Comparison of ENCODE assay signal across 27 cellular contexts in genomic region chr9:118028225-118028624, GRCh38.
"Had no signal": no experiment of that assay in that cellular context is flagged by ENCODE, and none has a peak within 500 bp of the region (broad histone marks: within the 10 kb centered on the region; RNA-seq: fewer than 3 reads in every experiment).

No MANE protein-coding gene starts in this region.

- H3K4me1 ChIP-seq: left ventricle myocardium inferior, prostate gland, stomach, testis, thyroid gland, transverse colon, upper lobe of left lung, vagina had no signal

- H3K9me3 ChIP-seq: ovary, prostate gland, stomach, testis, thyroid gland, transverse colon, upper lobe of left lung, vagina had no signal

- H3K4me3 ChIP-seq: left ventricle myocardium inferior, lung, ovary, prostate gland, skin epidermis, stomach, testis, thyroid gland, transverse colon, upper lobe of left lung, vagina had no signal

- H3K27me3 ChIP-seq: ovary, stomach, testis, thyroid gland, transverse colon, upper lobe of left lung, vagina had no signal

- H3K4me3 Mint-ChIP-seq: immature natural killer cell; mesothelial cell of epicardium; naive B cell; natural killer cell treated with Interleukin-12 subunit alpha and Interleukin-12 subunit beta and Interleukin-15 and Interleukin-18, amount 100 ng/mL, for 72 hours; stimulated activated naive B cell treated with anti-CD40 and anti-IgM and Interleukin-4, amounts not matched to agents 10 μg/mL and 1 μg/mL and 100 μg/mL, for 72 hours had no signal

- ATAC-seq: natural killer cell treated with Interleukin-12 subunit alpha and Interleukin-12 subunit beta and Interleukin-15 and Interleukin-18, amount 100 ng/mL, for 72 hours; right cardiac atrium; sciatic nerve; stimulated activated naive B cell treated with anti-CD40 and anti-IgM and Interleukin-4, amounts not matched to agents 10 μg/mL and 1 μg/mL and 100 μg/mL, for 72 hours; stimulated activated naive CD8-positive, alpha-beta T cell treated with anti-CD3 and anti-CD28 coated beads, Interleukin-15, Interleukin-2, amounts not matched to agents 100 U/mL and 50 U/mL, for 24 hours had no signal

- H3K27ac Mint-ChIP-seq: immature natural killer cell; mesothelial cell of epicardium; natural killer cell treated with Interleukin-12 subunit alpha and Interleukin-12 subunit beta and Interleukin-15 and Interleukin-18, amount 100 ng/mL, for 72 hours; stimulated activated naive B cell treated with anti-CD40 and anti-IgM and Interleukin-4, amounts not matched to agents 10 μg/mL and 1 μg/mL and 100 μg/mL, for 72 hours had no signal

- H3K4me1 Mint-ChIP-seq: immature natural killer cell; mesothelial cell of epicardium; naive B cell; stimulated activated naive B cell treated with anti-CD40 and anti-IgM and Interleukin-4, amounts not matched to agents 10 μg/mL and 1 μg/mL and 100 μg/mL, for 72 hours had no signal

- DNase-seq: hypothalamus; immature natural killer cell; left ventricle myocardium inferior; mesendoderm; naive B cell; ovary; posterior cingulate gyrus; retina; right cardiac atrium; stimulated activated CD4-positive, alpha-beta T cell treated with anti-CD3 and anti-CD28 coated beads, Interleukin-12 subunit alpha, Interleukin-12 subunit beta, amount 100 ng/mL, for 4 hours; stimulated activated CD4-positive, alpha-beta T cell treated with anti-CD3 and anti-CD28 coated beads, Interleukin-15, amount 100 ng/mL, for 24 hours; stimulated activated CD4-positive, alpha-beta T cell treated with anti-CD3 and anti-CD28 coated beads, Interleukin-2, amount 100 ng/mL, for 24 hours; stimulated activated CD4-positive, alpha-beta T cell treated with anti-CD3 and anti-CD28 coated beads, Interleukin-4, amount 100 ng/mL, for 1 hour; stimulated activated naive B cell treated with anti-CD40 and anti-IgM and Interleukin-4, amounts not matched to agents 10 μg/mL and 1 μg/mL and 100 μg/mL, for 72 hours; stimulated activated naive CD8-positive, alpha-beta T cell treated with anti-CD3 and anti-CD28 coated beads, Interleukin-15, Interleukin-2, amounts not matched to agents 100 U/mL and 50 U/mL, for 24 hours; stomach; testis; thyroid gland; transverse colon; upper lobe of left lung had no signal

- H3K27ac ChIP-seq: left ventricle myocardium inferior, ovary, prostate gland, skin epidermis, stomach, testis, thyroid gland, transverse colon, upper lobe of left lung, vagina had no signal

- H3K36me3 ChIP-seq: left ventricle myocardium inferior, ovary, prostate gland, stomach, thyroid gland, transverse colon, upper lobe of left lung, vagina had no signal

- H3K36me3 Mint-ChIP-seq: immature natural killer cell; mesothelial cell of epicardium; naive B cell; natural killer cell treated with Interleukin-12 subunit alpha and Interleukin-12 subunit beta and Interleukin-15 and Interleukin-18, amount 100 ng/mL, for 72 hours; stimulated activated naive B cell treated with anti-CD40 and anti-IgM and Interleukin-4, amounts not matched to agents 10 μg/mL and 1 μg/mL and 100 μg/mL, for 72 hours had no signal

- H3K9me3 Mint-ChIP-seq: natural killer cell treated with Interleukin-12 subunit alpha and Interleukin-12 subunit beta and Interleukin-15 and Interleukin-18, amount 100 ng/mL, for 72 hours had no signal

- H3K27me3 Mint-ChIP-seq: stimulated activated naive B cell treated with anti-CD40 and anti-IgM and Interleukin-4, amounts not matched to agents 10 μg/mL and 1 μg/mL and 100 μg/mL, for 72 hours had no signal
